In genomic region chr3:59473580-59473979, GRCh38 we compare ENCODE assay signal across 20 cellular contexts.
DNase-seq lines count a peak whose midpoint lies in the region; ATAC-seq and TF ChIP-seq lines count a peak whose summit lies in the region.
"Had no signal": no experiment of that assay in that cellular context is flagged by ENCODE, and none has a peak within 500 bp of the region (broad histone marks: within the 10 kb centered on the region; RNA-seq: fewer than 3 reads in every experiment).

No MANE protein-coding gene starts in this region.

- CTCF ChIA-PET in CD8-positive, alpha-beta T cell (lab: Charles Lee), result no interaction called here

- TF ChIP-seq POLR2A in sigmoid colon (IDR thresholded peaks at IDR 0.05), result no peak

- no peak overlapping the region for H3K27ac ChIP-seq in CD8-positive, alpha-beta T cell (ENCODE audit: low read depth, low read length)
- H3K27ac ChIP-seq in sigmoid colon, result no peak overlapping the region
- H3K27ac ChIP-seq: BLaER1 had no signal

- H3K4me1 ChIP-seq in CD8-positive, alpha-beta T cell (ENCODE audit: insufficient read depth, low read length), result peaks cover 6% of the 10 kb centered on the region
- H3K4me1 ChIP-seq in sigmoid colon, result no peaks in the 10 kb centered on the region

- H3K4me1 Mint-ChIP-seq in CD8-positive, alpha-beta T cell (ENCODE audit: low read depth), result peaks cover 30% of the 10 kb centered on the region
- H3K4me1 Mint-ChIP-seq in activated T-helper 1 cell treated with anti-CD3 and anti-CD28 coated beads, Interleukin-12 subunit alpha, Interleukin-12 subunit beta, Interleukin-2, Interleukin-4 antibody, amounts not matched to agents 30 ng/mL and 10 ng/mL and 1 ng/mL, durations not matched to agents 14 hours and 24 hours and 36 hours (ENCODE audit: low read depth), result peaks cover 38% of the 10 kb centered on the region

- ATAC-seq in CD8-positive, alpha-beta T cell, result no peak
- peak; percentile 73 for ATAC-seq in GM19351 (IDR thresholded peaks at IDR 0.05; ENCODE audit: unreplicated experiment)
- ATAC-seq in HG02870 (IDR thresholded peaks at IDR 0.05; ENCODE audit: unreplicated experiment), result peak; percentile 84
- ATAC-seq in HG02884 (IDR thresholded peaks at IDR 0.05; ENCODE audit: unreplicated experiment), result no peak
- no peak for ATAC-seq in left colon
- ATAC-seq: Panc1 had no signal

- WGBS in sigmoid colon, 2 donors, result 64 to 71% methylated on average over 3 of the region's 3 CpGs

- H3K27me3 ChIP-seq in CD8-positive, alpha-beta T cell (ENCODE audit: insufficient read depth, low read length), result no peaks in the 10 kb centered on the region
- H3K27me3 ChIP-seq in sigmoid colon, result no peaks in the 10 kb centered on the region
- H3K27me3 ChIP-seq: BLaER1 had no signal

- TF ChIP-seq EP300 in sigmoid colon (IDR thresholded peaks at IDR 0.05), result no peak

- H3K27me3 Mint-ChIP-seq in CD8-positive, alpha-beta T cell (ENCODE audit: low read depth), result no peaks in the 10 kb centered on the region
- no peaks in the 10 kb centered on the region for H3K27me3 Mint-ChIP-seq in activated T-helper 1 cell treated with anti-CD3 and anti-CD28 coated beads, Interleukin-12 subunit alpha, Interleukin-12 subunit beta, Interleukin-2, Interleukin-4 antibody, amounts not matched to agents 30 ng/mL and 10 ng/mL and 1 ng/mL, durations not matched to agents 14 hours and 24 hours and 36 hours (ENCODE audit: insufficient read depth)

- no peak for DNase-seq in CD8-positive, alpha-beta T cell
- no peak for DNase-seq in activated T-helper 1 cell treated with anti-CD3 and anti-CD28 coated beads, Interleukin-12 subunit alpha, Interleukin-12 subunit beta, Interleukin-2, Interleukin-4 antibody, amounts not matched to agents 30 ng/mL and 10 ng/mL and 1 ng/mL, durations not matched to agents 14 hours and 24 hours and 36 hours (ENCODE audit: low spot score)
- DNase-seq in sigmoid colon (no peak), left colon (no peak), NCI-H2196 treated with DMSO at 0.1 percent for 48 hours (lab: John Stamatoyannopoulos, UW; ENCODE audit: unreplicated experiment) (no peak)
- DNase-seq: GF-D8, KBM-7, NCI-H1048, NCI-H1436 treated with DMSO at 0.1 percent for 48 hours, NCI-H2029 treated with DMSO at 0.1 percent for 48 hours, NCI-H2171 treated with DMSO at 0.1 percent for 48 hours, NCI-H510A treated with DMSO at 0.1 percent for 48 hours, Right ventricle myocardium superior, SK-N-SH, T-helper 1 cell had no signal

- no peaks in the 10 kb centered on the region for H3K9me3 ChIP-seq in CD8-positive, alpha-beta T cell (ENCODE audit: low read length)
- no peaks in the 10 kb centered on the region for H3K9me3 ChIP-seq in sigmoid colon
- H3K9me3 ChIP-seq: SK-N-SH had no signal

- no peak for TF ChIP-seq CTCF in CD8-positive, alpha-beta T cell (IDR thresholded peaks at IDR 0.05)
- no peak for TF ChIP-seq CTCF in sigmoid colon (IDR thresholded peaks at IDR 0.05)

- peak overlapping the region; percentile 76 for H3K27ac Mint-ChIP-seq in CD8-positive, alpha-beta T cell
- peak overlapping the region; percentile 0 for H3K27ac Mint-ChIP-seq in activated T-helper 1 cell treated with anti-CD3 and anti-CD28 coated beads, Interleukin-12 subunit alpha, Interleukin-12 subunit beta, Interleukin-2, Interleukin-4 antibody, amounts not matched to agents 30 ng/mL and 10 ng/mL and 1 ng/mL, durations not matched to agents 14 hours and 24 hours and 36 hours

- H3K4me3 Mint-ChIP-seq in CD8-positive, alpha-beta T cell, result no peak overlapping the region
- H3K4me3 Mint-ChIP-seq in activated T-helper 1 cell treated with anti-CD3 and anti-CD28 coated beads, Interleukin-12 subunit alpha, Interleukin-12 subunit beta, Interleukin-2, Interleukin-4 antibody, amounts not matched to agents 30 ng/mL and 10 ng/mL and 1 ng/mL, durations not matched to agents 14 hours and 24 hours and 36 hours, result no peak overlapping the region

- intact Hi-C loops in CD8-positive, alpha-beta T cell (cut with DNase I, micrococcal nuclease), result no loop called here
- intact Hi-C loops in activated T-helper 1 cell treated with anti-CD3 and anti-CD28 coated beads, Interleukin-12 subunit alpha, Interleukin-12 subunit beta, Interleukin-2, Interleukin-4 antibody, amounts not matched to agents 30 ng/mL and 10 ng/mL and 1 ng/mL, durations not matched to agents 14 hours and 24 hours and 36 hours (cut with micrococcal nuclease), result no loop called here
- intact Hi-C loops in sigmoid colon (cut with DNase I) (no loop called here), left colon (cut with DNase I, micrococcal nuclease) (no loop called here)

- no peaks in the 10 kb centered on the region for H3K36me3 ChIP-seq in CD8-positive, alpha-beta T cell (ENCODE audit: insufficient read depth, low read length)
- H3K36me3 ChIP-seq in sigmoid colon, result no peaks in the 10 kb centered on the region
- H3K36me3 ChIP-seq: BLaER1 had no signal

- no peaks in the 10 kb centered on the region for H3K9me3 Mint-ChIP-seq in CD8-positive, alpha-beta T cell
- H3K9me3 Mint-ChIP-seq in activated T-helper 1 cell treated with anti-CD3 and anti-CD28 coated beads, Interleukin-12 subunit alpha, Interleukin-12 subunit beta, Interleukin-2, Interleukin-4 antibody, amounts not matched to agents 30 ng/mL and 10 ng/mL and 1 ng/mL, durations not matched to agents 14 hours and 24 hours and 36 hours, result peaks cover 25% of the 10 kb centered on the region

- H3K4me3 ChIP-seq in CD8-positive, alpha-beta T cell (ENCODE audit: low read depth, low read length), result no peak overlapping the region
- H3K4me3 ChIP-seq in sigmoid colon, result no peak overlapping the region
- H3K4me3 ChIP-seq: BLaER1 had no signal

- H3K36me3 Mint-ChIP-seq in CD8-positive, alpha-beta T cell, result no peaks in the 10 kb centered on the region
- peaks cover 29% of the 10 kb centered on the region for H3K36me3 Mint-ChIP-seq in activated T-helper 1 cell treated with anti-CD3 and anti-CD28 coated beads, Interleukin-12 subunit alpha, Interleukin-12 subunit beta, Interleukin-2, Interleukin-4 antibody, amounts not matched to agents 30 ng/mL and 10 ng/mL and 1 ng/mL, durations not matched to agents 14 hours and 24 hours and 36 hours (ENCODE audit: low read depth)

- POLR2A ChIA-PET in CD8-positive, alpha-beta T cell (lab: Charles Lee), result no interaction called here

Comparison
In these comparisons a context has a peak if more than half of its experiments do, and no peak if none do; other contexts are left out.
1. ATAC-seq: peak in GM19351 (single experiment) and HG02870 (single experiment); none in CD8-positive, alpha-beta T cell (single experiment), HG02884 (single experiment) and left colon (single experiment).